ENCODE assay signal across 1 cellular context in genomic region chr14:105837349-105838063, GRCh38.
A peak's percentile ranks its signal among the peaks of the same experiment; 100 is the strongest.
TF ChIP-seq lines count a peak whose summit lies in the region.

No MANE protein-coding gene starts in this region.

TF ChIP-seq in GM12878, 131 proteins besides CTCF, POLR2A, EP300 and RAD21:
- TF ChIP-seq USF1 (IDR thresholded peaks at IDR 0.05; ENCODE audit: borderline replicate concordance, extremely low read length, insufficient read depth, low read depth, low read length), result no peak
- TF ChIP-seq ELK1 (IDR thresholded peaks at IDR 0.05; ENCODE audit: low read depth, low read length), result no peak
- no peak for TF ChIP-seq TCF7 (IDR thresholded peaks at IDR 0.05; ENCODE audit: borderline replicate concordance)
- no peak for TF ChIP-seq SREBF2 (IDR thresholded peaks at IDR 0.05; ENCODE audit: low read length)
- no peak for TF ChIP-seq ZNF24 (IDR thresholded peaks at IDR 0.05)
- no peak for TF ChIP-seq ESRRA (IDR thresholded peaks at IDR 0.05; ENCODE audit: low read length)
- TF ChIP-seq CHD1 (IDR thresholded peaks at IDR 0.05; ENCODE audit: low read depth, low read length), result no peak
- peak; percentile 62; the same call in 1 of the 2 replicates for TF ChIP-seq POLR2AphosphoS5 (IDR thresholded peaks at IDR 0.05; ENCODE audit: low read length)
TF ChIP-seq in GM12878: peak in this region for 1.
